Comparison of ENCODE assay signal across 28 cellular contexts in genomic region chr11:27059431-27059830, GRCh38. TPM values are rescaled to one million over a fixed set of nuclear protein-coding genes. Genes with fewer than 3 reads are reported as not detected.
"Had no signal": no experiment of that assay in that cellular context is flagged by ENCODE, and none has a peak within 500 bp of the region (broad histone marks: within the 10 kb centered on the region; RNA-seq: fewer than 3 reads in every experiment).

No MANE protein-coding gene starts in this region.

- H3K4me2 ChIP-seq: neural progenitor cell had no signal

- ATAC-seq: naive thymus-derived CD4-positive, alpha-beta T cell; natural killer cell; psoas muscle; right cardiac atrium; right lobe of liver; stimulated activated memory B cell treated with anti-CD40 and anti-IgM and Interleukin-4, amounts not matched to agents 10 μg/mL and 1 μg/mL and 100 μg/mL, for 72 hours; stimulated activated naive CD8-positive, alpha-beta T cell treated with anti-CD3 and anti-CD28 coated beads, Interleukin-15, Interleukin-2, amounts not matched to agents 100 U/mL and 50 U/mL, for 24 hours had no signal

- DNase-seq: naive thymus-derived CD4-positive, alpha-beta T cell; natural killer cell; occipital lobe; ovary; psoas muscle; right cardiac atrium; right lobe of liver; sigmoid colon; small intestine; stimulated activated CD4-positive, alpha-beta T cell treated with anti-CD3 and anti-CD28 coated beads, Interleukin-15, amount 100 ng/mL, for 24 hours; stimulated activated CD4-positive, alpha-beta T cell treated with anti-CD3 and anti-CD28 coated beads, Interleukin-2, amount 100 ng/mL, for 24 hours; stimulated activated CD4-positive, alpha-beta T cell treated with anti-CD3 and anti-CD28 coated beads, Interleukin-2, amount 100 ng/mL, for 48 hours; stimulated activated CD4-positive, alpha-beta T cell treated with anti-CD3 and anti-CD28 coated beads, Interleukin-4, amount 100 ng/mL, for 24 hours; stimulated activated naive CD4-positive, alpha-beta T cell; stimulated activated naive CD8-positive, alpha-beta T cell treated with anti-CD3 and anti-CD28 coated beads, Interleukin-15, amount 100 ng/mL, for 72 hours; stimulated activated naive CD8-positive, alpha-beta T cell treated with anti-CD3 and anti-CD28 coated beads, Interleukin-15, Interleukin-2, amounts not matched to agents 100 U/mL and 50 U/mL, for 24 hours; substantia nigra; testis; tibial artery; transverse colon had no signal

- H3K4me3 ChIP-seq: neural progenitor cell, ovary, psoas muscle, right lobe of liver, sigmoid colon, suprapubic skin, testis, tibial artery, transverse colon, upper lobe of left lung, vagina had no signal

- H3K4me1 ChIP-seq: parathyroid adenoma, psoas muscle, suprapubic skin, testis, upper lobe of left lung had no signal

- H3K27me3 ChIP-seq: neural progenitor cell, ovary, right lobe of liver, sigmoid colon, suprapubic skin, tibial artery, transverse colon, upper lobe of left lung, vagina had no signal

- H3K9ac ChIP-seq: neural progenitor cell, parathyroid adenoma had no signal

- H3K27ac ChIP-seq: neural progenitor cell, ovary, parathyroid adenoma, psoas muscle, right lobe of liver, sigmoid colon, suprapubic skin, testis, tibial artery, transverse colon, upper lobe of left lung, vagina had no signal

- H3K36me3 ChIP-seq: neural progenitor cell, ovary, right lobe of liver, sigmoid colon, suprapubic skin, transverse colon, upper lobe of left lung, vagina had no signal

- H2AFZ ChIP-seq: neural progenitor cell, parathyroid adenoma had no signal

- H3K9me3 ChIP-seq: ovary, psoas muscle, right lobe of liver, sigmoid colon, suprapubic skin, testis, transverse colon, upper lobe of left lung, vagina had no signal

- H3K79me2 ChIP-seq: parathyroid adenoma had no signal

RNA-seq across cellular contexts. Expression of gene BBOX1, which starts 18.8 kb away (rescaled TPM):
- total RNA-seq: naive thymus-derived CD4-positive, alpha-beta T cell; natural killer cell; progenitor cell of endocrine pancreas; right cardiac atrium; sigmoid colon; transverse colon had no signal
- polyA plus RNA-seq: naive thymus-derived CD4-positive, alpha-beta T cell; neural cell; sigmoid colon; small intestine had no signal
